19 cellular contexts compared by ENCODE assay signal in genomic region chr2:96945011-96945410, GRCh38. TPM values are rescaled to one million over a fixed set of nuclear protein-coding genes. Genes with fewer than 3 reads are reported as not detected.
DNase-seq lines count a peak whose midpoint lies in the region; ATAC-seq, FAIRE-seq and TF ChIP-seq lines count a peak whose summit lies in the region.
"Had no signal": no experiment of that assay in that cellular context is flagged by ENCODE, and none has a peak within 500 bp of the region (broad histone marks: within the 10 kb centered on the region; RNA-seq: fewer than 3 reads in every experiment).

No MANE protein-coding gene starts in this region.

- H2BK20ac ChIP-seq in H1 (ENCODE audit: low read length): no peak overlapping the region

- H3K14ac ChIP-seq in H1 (ENCODE audit: insufficient read length): no peak overlapping the region

- H3K18ac ChIP-seq in H1 (ENCODE audit: extremely low read depth, low read length): no peak overlapping the region

- H3K9ac ChIP-seq in BLaER1 (no peak overlapping the region), H1 (replicated peaks in 1 of 4; ENCODE audit: extremely low read depth in 1 of 4, low read depth in 3 of 4, low read length in 3 of 4) (no peak overlapping the region), MM.1S (ENCODE audit: low read length) (no peak overlapping the region)

- POLR2A ChIA-PET in HEK293 (lab: Yijun Ruan, JAX) (no interaction called here), H1 (lab: Charles Lee; ENCODE audit: partially characterized antibody) (interaction anchor here (1.0 to 2.1 kb wide), 2 partner anchors 14 to 83 kb away, joined by 3 to 7 read pairs; no protein-coding TSS in a partner anchor)

- H3K4me2 ChIP-seq in BLaER1 (peak overlapping the region; percentile 10; the same call in 1 of the 2 replicates), H1 (ENCODE audit: insufficient read depth in 1 of 2, low read depth in 2 of 2, low read length in 2 of 2) (no peak overlapping the region), MM.1S (ENCODE audit: low read depth, low read length) (no peak overlapping the region)

- no peak overlapping the region for H2BK120ac ChIP-seq in H1 (replicated peaks; ENCODE audit: low read depth, low read length)

- H3K4me3 ChIP-seq in BLaER1 (no peak overlapping the region), HEK293 (ENCODE audit: low read depth, low read length) (no peak overlapping the region), H1 (ENCODE audit: extremely low read depth in 1 of 4, insufficient read depth in 2 of 4, low read depth in 3 of 4, low read length in 4 of 4) (no peak overlapping the region), BE2C (ENCODE audit: low read depth, low read length) (no peak overlapping the region), MM.1S (ENCODE audit: low read length) (no peak overlapping the region)
- H3K4me3 ChIP-seq: gastroesophageal sphincter had no signal

- H3K9me3 ChIP-seq in BLaER1 (peaks cover 17% of the 10 kb centered on the region), HEK293 (ENCODE audit: control insufficient read depth, insufficient read depth, low read depth, low read length) (no peaks in the 10 kb centered on the region; the same call in 1 of the 2 replicates), H1 (ENCODE audit: insufficient read depth in 2 of 2, low read depth in 1 of 2, low read length in 1 of 2) (no peaks in the 10 kb centered on the region), BE2C (no peaks in the 10 kb centered on the region), MM.1S (replicated peaks; ENCODE audit: insufficient read depth, low read length) (no peaks in the 10 kb centered on the region)

- no peak for FAIRE-seq in H1 (lab: Jason Lieb, UNC)
- FAIRE-seq: endothelial cell of umbilical vein, islet of Langerhans had no signal

- H3K4me1 ChIP-seq in BLaER1 (peaks cover 36% of the 10 kb centered on the region), HEK293 (ENCODE audit: control insufficient read depth, insufficient read depth, low read length) (no peaks in the 10 kb centered on the region), H1 (replicated peaks in 1 of 4; ENCODE audit: control insufficient read depth in 3 of 4, insufficient read depth in 4 of 4, low read length in 3 of 4) (peaks cover 0 to 3% (median 1%) of the 10 kb centered on the region in 4 experiments; a peak in 2 of 7 replicates), BE2C (no peaks in the 10 kb centered on the region), MM.1S (ENCODE audit: low read length) (no peaks in the 10 kb centered on the region)

- no peak overlapping the region for H2AK5ac ChIP-seq in H1 (ENCODE audit: low read depth, low read length)

- no peak overlapping the region for H2BK15ac ChIP-seq in H1 (ENCODE audit: low read length)

- H3K23ac ChIP-seq in H1 (ENCODE audit: insufficient read length): no peak overlapping the region

- H4K20me1 ChIP-seq in BLaER1: no peaks in the 10 kb centered on the region
- no peaks in the 10 kb centered on the region for H4K20me1 ChIP-seq in H1 (replicated peaks in 1 of 2; ENCODE audit: control insufficient read depth in 1 of 2, insufficient read depth in 2 of 2, low read length in 2 of 2)
- no peaks in the 10 kb centered on the region for H4K20me1 ChIP-seq in MM.1S (ENCODE audit: insufficient read depth, low read length)

- no peak for TF ChIP-seq RAD21 in H1 (IDR thresholded peaks at IDR 0.05 in 1 of 2, conservative IDR thresholded peaks at IDR 0.05 in 1 of 2; ENCODE audit: low read depth in 2 of 2, low read length in 2 of 2)

- no peaks in the 10 kb centered on the region for H3K79me1 ChIP-seq in H1 (ENCODE audit: low read depth, low read length)

- 0 out of 2 replicates have a peak overlapping the region, but pooled peaks have one; percentile 20 for H3K27ac ChIP-seq in BLaER1
- no peak overlapping the region for H3K27ac ChIP-seq in HEK293 (ENCODE audit: extremely low read depth, low read depth, low read length)
- no peak overlapping the region for H3K27ac ChIP-seq in H1 (ENCODE audit: low read depth, low read length)
- H3K27ac ChIP-seq in MM.1S (ENCODE audit: low read length): no peak overlapping the region
- H3K27ac ChIP-seq: gastroesophageal sphincter had no signal

- no peaks in the 10 kb centered on the region for H3K9me2 ChIP-seq in MM.1S (replicated peaks; ENCODE audit: insufficient read depth, low read length)

- TF ChIP-seq POLR2A in H1 (IDR thresholded peaks at IDR 0.05; ENCODE audit: control extremely low read depth in 1 of 2, low read depth in 2 of 2, low read length in 2 of 2): no peak

- H3K23me2 ChIP-seq in H1 (ENCODE audit: low read depth, low read length): no peaks in the 10 kb centered on the region

- no peak overlapping the region for H4K5ac ChIP-seq in H1 (ENCODE audit: insufficient read length, low read depth, low read length)

- no peak overlapping the region for H4K91ac ChIP-seq in H1 (replicated peaks; ENCODE audit: insufficient read length, low read length)

- H2AFZ ChIP-seq in H1 (ENCODE audit: low read length): 0 out of 2 replicates have a peak overlapping the region, but pooled peaks have one; percentile 43
- no peak overlapping the region for H2AFZ ChIP-seq in MM.1S (ENCODE audit: low read length)

- H3K79me2 ChIP-seq in H1 (ENCODE audit: control insufficient read depth in 1 of 2, insufficient read depth in 2 of 2, low read length in 2 of 2): no peaks in the 10 kb centered on the region
- no peaks in the 10 kb centered on the region for H3K79me2 ChIP-seq in MM.1S (ENCODE audit: low read length)

- no peak overlapping the region for H3K56ac ChIP-seq in H1 (replicated peaks; ENCODE audit: insufficient read length, low read depth, low read length)

- H3K27me3 ChIP-seq in BLaER1 (no peaks in the 10 kb centered on the region), H1 (replicated peaks in 1 of 4; ENCODE audit: control insufficient read depth in 3 of 4, extremely low read depth in 1 of 4, insufficient read depth in 3 of 4, low read length in 3 of 4) (peaks cover 0 to 3% (median 0%) of the 10 kb centered on the region in 4 experiments; a peak in 2 of 7 replicates), BE2C (no peaks in the 10 kb centered on the region), MM.1S (replicated peaks; ENCODE audit: insufficient read depth, low read length) (peaks cover 10% of the 10 kb centered on the region; the same call in 1 of the 2 replicates)
- H3K27me3 ChIP-seq: gastroesophageal sphincter had no signal

- CTCF ChIA-PET in HEK293 (lab: Yijun Ruan, JAX): interaction anchor here (0.7 to 3.7 kb wide), 3 partner anchors 12 to 87 kb away, joined by 3 to 23 read pairs (median 3); partner anchors contain the start of gene ANKRD39
- CTCF ChIA-PET in H1 (lab: Charles Lee; ENCODE audit: partially characterized antibody): interaction anchor here (1.0 to 3.9 kb wide), 3 partner anchors 14 to 85 kb away, joined by 3 to 25 read pairs (median 15); partner anchors contain the start of gene ANKRD39

- H3K36me3 ChIP-seq in BLaER1 (no peaks in the 10 kb centered on the region), HEK293 (ENCODE audit: control insufficient read depth in 2 of 2, insufficient read depth in 1 of 2, low read length in 2 of 2) (no peaks in the 10 kb centered on the region), H1 (ENCODE audit: control insufficient read depth in 2 of 4, insufficient read depth in 4 of 4, low read length in 3 of 4) (no peaks in the 10 kb centered on the region), BE2C (no peaks in the 10 kb centered on the region), MM.1S (replicated peaks; ENCODE audit: insufficient read depth, low read length) (no peaks in the 10 kb centered on the region)
- H3K36me3 ChIP-seq: gastroesophageal sphincter had no signal

- no peak overlapping the region for H2BK12ac ChIP-seq in H1 (ENCODE audit: low read depth, low read length)

- no peak for TF ChIP-seq EP300 in H1 (IDR thresholded peaks at IDR 0.05; ENCODE audit: borderline replicate concordance in 1 of 2, low read depth in 2 of 2, low read length in 2 of 2)

- no peak overlapping the region for H3K4ac ChIP-seq in H1 (replicated peaks; ENCODE audit: insufficient read length, low read depth, low read length)

- peak; percentile 87 for DNase-seq in NCI-H345 treated with DMSO at 0.1 percent for 48 hours (lab: John Stamatoyannopoulos, UW; ENCODE audit: unreplicated experiment)
- no peak for DNase-seq in H1 (ENCODE audit: low read depth in 1 of 2, low spot score in 2 of 2)
- no peak for DNase-seq in activated CD8-positive, alpha-beta memory T cell treated with anti-CD3 and anti-CD28 coated beads, Interleukin-2, amount 50 U/mL, for 48 hours
- no peak for DNase-seq in BE2C
- DNase-seq in MM.1S: no peak
- DNase-seq: activated naive CD8-positive, alpha-beta T cell treated with anti-CD3 and anti-CD28 coated beads for 36 hours; central memory CD4-positive, alpha-beta T cell; DND-41; KG1; NCI-H446 treated with DMSO at 0.1 percent for 48 hours; T-helper 1 cell had no signal

- no peak overlapping the region for H4K8ac ChIP-seq in H1 (ENCODE audit: extremely low read depth, insufficient read depth, low read length)

- H3F3A ChIP-seq in MM.1S (ENCODE audit: insufficient read depth, low read length): no peaks in the 10 kb centered on the region

- 92% methylated on average over 6 of the region's 6 CpGs; no CpG with 5 or more reads in 1 of the 2 experiments for WGBS in H1 (ENCODE audit: extremely low coverage in 1 of 2, insufficient coverage in 1 of 2, insufficient read length in 1 of 2, insufficient replicate concordance in 2 of 2, low coverage in 1 of 2, low lambda C conversion rate in 2 of 2, missing lambda C conversion rate in 1 of 2), 2 experiments

- no peak for TF ChIP-seq CTCF in HEK293 (tag by site-specific recombination; IDR thresholded peaks at IDR 0.05)
- no peak for TF ChIP-seq CTCF in H1 (IDR thresholded peaks at IDR 0.05; ENCODE audit: control extremely low read depth in 1 of 3, insufficient read depth in 1 of 3, low read depth in 1 of 3, low read length in 3 of 3)
- TF ChIP-seq CTCF in BE2C (IDR thresholded peaks at IDR 0.05; ENCODE audit: low read depth, low read length): no peak
- no peak for TF ChIP-seq CTCF in MM.1S (IDR thresholded peaks at IDR 0.05; ENCODE audit: low read length)

- no peak overlapping the region for H2BK5ac ChIP-seq in H1 (ENCODE audit: low read depth, low read length)

- no peak for ATAC-seq in GM18517 (IDR thresholded peaks at IDR 0.05; ENCODE audit: unreplicated experiment)
- ATAC-seq: activated CD4-positive, CD25-positive, alpha-beta regulatory T cell treated with anti-CD3 and anti-CD28 coated beads, Interleukin-2, amount 50 U/mL, for 24 hours; gastroesophageal sphincter had no signal

TF ChIP-seq in H1, 55 proteins besides CTCF, POLR2A, EP300 and RAD21 (continues in another document):
- no peak for TF ChIP-seq SIX5 (IDR thresholded peaks at IDR 0.05; ENCODE audit: low read depth, low read length)

RNA-seq across cellular contexts. Expression of gene FAM178B, which starts 41.4 kb away (rescaled TPM):
- total RNA-seq in H1 (2021; fragmentation: NEBNext Ultra II Directional; extraction: Animal tissue kit (Norgen Biotek cat#: 25700)): 0.63 and 0.65 TPM in 2 replicates
- 0.91 and 1.4 TPM in 2 replicates for polyA plus RNA-seq in H1 (2011; rRNA removed)
- polyA plus RNA-seq in H1 (2011; cell fraction: cytosol; rRNA removed): 0.36 TPM
- polyA plus RNA-seq in H1 (2011; cell fraction: nucleus; rRNA removed): 0.73 TPM
- 0.51 to 0.81 TPM (median 0.59 TPM) in 4 replicates for polyA plus RNA-seq in H1 (2012, experiment 1 of 2)
- 0.21 TPM for polyA plus RNA-seq in H1 (2012, experiment 2 of 2)
- polyA plus RNA-seq in H1 (2013, experiment 1 of 2): 0.53 TPM
- 0.57 TPM for polyA plus RNA-seq in H1 (2013, experiment 2 of 2)
- polyA minus RNA-seq in H1 (2011; rRNA and poly(A)+ RNA removed): not detected in 2 replicates
- polyA minus RNA-seq in H1 (2011; cell fraction: cytosol; rRNA and poly(A)+ RNA removed): not detected
- not detected for polyA minus RNA-seq in H1 (2011; cell fraction: nucleus; rRNA and poly(A)+ RNA removed)
- polyA plus RNA-seq in BE2C (2012; ENCODE audit: insufficient read depth, insufficient read length, low read depth): not detected
- total RNA-seq: endothelial cell of umbilical vein, mononuclear cell had no signal
- polyA plus RNA-seq: endothelial cell of umbilical vein had no signal
